Comparison of ENCODE assay signal across 8 cellular contexts in genomic region chr19:36114763-36115452, GRCh38. TPM values are rescaled to one million over a fixed set of nuclear protein-coding genes. Genes with fewer than 3 reads are reported as not detected.
DNase-seq lines count a peak whose midpoint lies in the region; ATAC-seq lines count a peak whose summit lies in the region.

Gene POLR2I (minus strand): TSS chr19:36114875. CDS start chr19:36114856, 19 bp downstream.

- H3K27me3 ChIP-seq in mononuclear cell (ENCODE audit: insufficient read depth, low read length): no peaks in the 10 kb centered on the region

- H3K4me3 ChIP-seq in mononuclear cell (ENCODE audit: low read length): peak within 1 kb of the TSS; percentile 71

- no peaks in the 10 kb centered on the region for H3K27me3 Mint-ChIP-seq in IgD-negative memory B cell

- H3K9me3 Mint-ChIP-seq in IgD-negative memory B cell: no peaks in the 10 kb centered on the region

- H3K4me1 Mint-ChIP-seq in IgD-negative memory B cell: peaks cover 0 to 31% (median 19%) of the 10 kb centered on the region in 3 donors

- ATAC-seq in GM21529 (IDR thresholded peaks at IDR 0.05; ENCODE audit: unreplicated experiment): peak; percentile 78

- peak within 1 kb of the TSS; percentile 99 for H3K27ac Mint-ChIP-seq in IgD-negative memory B cell

- no peaks in the 10 kb centered on the region for H3K9me3 ChIP-seq in mononuclear cell (ENCODE audit: low read depth, low read length)

- H3K36me3 Mint-ChIP-seq in IgD-negative memory B cell: peaks cover 9% of the 10 kb centered on the region

- peaks cover 27% of the 10 kb centered on the region for H3K4me1 ChIP-seq in mononuclear cell (ENCODE audit: insufficient read depth, low read length)

- peak within 1 kb of the TSS; percentile 81 to 99 (median 96) for H3K4me3 Mint-ChIP-seq in IgD-negative memory B cell

- DNase-seq in DMS 273 treated with DMSO at 0.1 percent for 48 hours (lab: John Stamatoyannopoulos, UW) (peak; percentile 99), OCI-M2 (lab: John Stamatoyannopoulos, UW; ENCODE audit: unreplicated experiment) (peak; percentile 99), activated T-cell treated with anti-CD3 and anti-CD28 coated beads for 4 hours (peak; percentile 96), epidermal melanocyte (ENCODE audit: insufficient read length, low spot score) (peak; percentile 97)
- DNase-seq in stimulated activated CD8-positive, alpha-beta memory T cell treated with anti-CD3 and anti-CD28 coated beads, Interleukin-4, amount 100 ng/mL, for 1 hour (ENCODE audit: low read depth in 2 of 2, low spot score in 1 of 2): peak; percentile 97 to 98

RNA-seq across cellular contexts. Expression of gene POLR2I, which starts in this region (rescaled TPM):
- polyA plus RNA-seq in IgD-negative memory B cell: 144 TPM
- total RNA-seq in mononuclear cell: 12.8 TPM

Comparison
In these comparisons a context has a peak if more than half of its experiments do, and no peak if none do; other contexts are left out.
1. Peak in every context shown above with its lines: DNase-seq, ATAC-seq and H3K4me3 ChIP-seq.